In genomic region chr3:187011915-187012314, GRCh38 we compare ENCODE assay signal across 8 cellular contexts.
A peak's percentile ranks its signal among the peaks of the same experiment; 100 is the strongest.
DNase-seq lines count a peak whose midpoint lies in the region; ATAC-seq and TF ChIP-seq lines count a peak whose summit lies in the region.

No MANE protein-coding gene starts in this region.

- peaks cover 0 to 10% (median 0%) of the 10 kb centered on the region in 7 donors for H3K9me3 Mint-ChIP-seq in CD4-positive, CD25-positive, alpha-beta regulatory T cell
- H3K9me3 Mint-ChIP-seq in HFFc6: no peaks in the 10 kb centered on the region

- no peaks in the 10 kb centered on the region for H3K9me3 ChIP-seq in CD4-positive, CD25-positive, alpha-beta regulatory T cell (ENCODE audit: control insufficient read depth in 2 of 2, low read length in 2 of 2)

- no peaks in the 10 kb centered on the region for H3K27me3 Mint-ChIP-seq in CD4-positive, CD25-positive, alpha-beta regulatory T cell
- H3K27me3 Mint-ChIP-seq in HFFc6 (ENCODE audit: insufficient read depth): peaks cover 10% of the 10 kb centered on the region

- peaks cover 27% of the 10 kb centered on the region for H3K4me1 ChIP-seq in CD4-positive, CD25-positive, alpha-beta regulatory T cell (ENCODE audit: control insufficient read depth, insufficient read depth, low read length, poor library complexity, severe bottlenecking)

- peaks cover 16% of the 10 kb centered on the region for H3K36me3 ChIP-seq in CD4-positive, CD25-positive, alpha-beta regulatory T cell (ENCODE audit: control insufficient read depth, insufficient read depth, low read length)

- in situ Hi-C loops in KBM-7 (cut with MboI; ENCODE audit: low pct_unique_long_range_greater_than_20kb, low sequenced_read_pairs): no loop called here

- no peak for DNase-seq in CD4-positive, CD25-positive, alpha-beta regulatory T cell
- DNase-seq in KBM-7 (peak; percentile 45), globus pallidus (ENCODE audit: low spot score) (peak; percentile 67), HFFc6 (no peak), iPS-NIHi7 (ENCODE audit: extremely low spot score) (no peak), mucosa of gallbladder (ENCODE audit: low spot score) (no peak), SW 1271 (lab: John Stamatoyannopoulos, UW) (no peak)

- H3K4me3 Mint-ChIP-seq in CD4-positive, CD25-positive, alpha-beta regulatory T cell: peak overlapping the region; percentile 54 to 84 (median 74)
- no peak overlapping the region for H3K4me3 Mint-ChIP-seq in HFFc6

- H3K4me3 ChIP-seq in CD4-positive, CD25-positive, alpha-beta regulatory T cell (ENCODE audit: low read depth, low read length): no peak overlapping the region

- H3K4me1 Mint-ChIP-seq in CD4-positive, CD25-positive, alpha-beta regulatory T cell: peaks cover 31 to 73% (median 43%) of the 10 kb centered on the region in 4 donors
- H3K4me1 Mint-ChIP-seq in HFFc6 (ENCODE audit: low read depth): peaks cover 28% of the 10 kb centered on the region

- TF ChIP-seq CTCF in HFFc6 (IDR thresholded peaks at IDR 0.05): no peak

- H3K27me3 ChIP-seq in CD4-positive, CD25-positive, alpha-beta regulatory T cell (ENCODE audit: control insufficient read depth, insufficient read depth, low read length): no peaks in the 10 kb centered on the region

- peak overlapping the region; percentile 91 to 99 (median 97) for H3K27ac Mint-ChIP-seq in CD4-positive, CD25-positive, alpha-beta regulatory T cell
- no peak overlapping the region for H3K27ac Mint-ChIP-seq in HFFc6

- H3K27ac ChIP-seq in CD4-positive, CD25-positive, alpha-beta regulatory T cell (ENCODE audit: insufficient read depth, low read length, poor library complexity, severe bottlenecking): peak overlapping the region; percentile 56

- no peak for ATAC-seq in CD4-positive, CD25-positive, alpha-beta regulatory T cell (ENCODE audit: low read depth in 2 of 2)
- peak; percentile 38 for ATAC-seq in GM21381 (IDR thresholded peaks at IDR 0.05; ENCODE audit: unreplicated experiment)

- H3K36me3 Mint-ChIP-seq in CD4-positive, CD25-positive, alpha-beta regulatory T cell: peaks cover 37% of the 10 kb centered on the region
- no peaks in the 10 kb centered on the region for H3K36me3 Mint-ChIP-seq in HFFc6 (ENCODE audit: low read depth)

Comparison
In these comparisons a context has a peak if more than half of its experiments do, and no peak if none do; other contexts are left out.
1. DNase-seq: peak in KBM-7 (single experiment) and globus pallidus (single experiment); none in CD4-positive, CD25-positive, alpha-beta regulatory T cell (0 of 3), HFFc6 (single experiment), iPS-NIHi7 (single experiment), mucosa of gallbladder (single experiment) and SW 1271 (0 of 2).